Comparison of ENCODE assay signal across 10 cellular contexts in the genomic region with DNA sequence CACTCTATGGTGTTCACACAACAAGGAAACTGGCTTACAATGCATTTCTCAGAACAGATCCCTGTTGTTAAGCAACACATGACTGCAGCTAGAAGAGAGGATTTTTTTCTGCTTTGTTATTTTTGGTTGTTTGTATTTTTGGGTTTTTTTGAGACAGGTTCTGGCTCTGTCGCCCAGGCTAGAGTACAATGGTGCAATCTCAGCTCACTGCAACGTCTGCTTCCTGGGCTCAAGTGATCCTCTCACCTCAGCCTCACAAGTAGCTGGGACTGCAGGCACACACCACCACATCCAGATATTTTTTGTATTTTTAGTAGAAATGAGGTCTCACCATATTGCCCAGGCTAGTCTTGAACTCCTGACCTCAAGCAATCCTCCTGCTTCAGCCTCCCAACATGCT.
"Had no signal": no experiment of that assay in that cellular context is flagged by ENCODE, and none has a peak within 500 bp of the region (broad histone marks: within the 10 kb centered on the region; RNA-seq: fewer than 3 reads in every experiment).

No MANE protein-coding gene starts in this region.

- FAIRE-seq: HepG2 had no signal

- ATAC-seq: HCT116, HepG2 had no signal

- H3K36me3 ChIP-seq: HAP-1 had no signal

- H3K4me3 ChIP-seq: GM23248, HAP-1 had no signal

- H3K9me3 ChIP-seq: HAP-1 had no signal

- H3K4me1 ChIP-seq: HAP-1 had no signal

- DNase-seq: GM23248, GOT3, H7, HFFc6, Karpas-422, KBM-7 had no signal

- H3K27ac ChIP-seq: GM23248, KMS-11 had no signal
